ENCODE assay signal across 8 cellular contexts in genomic region chr1:204647114-204647804, GRCh38. TPM values are rescaled to one million over a fixed set of nuclear protein-coding genes. Genes with fewer than 3 reads are reported as not detected.
DNase-seq lines count a peak whose midpoint lies in the region; ATAC-seq and TF ChIP-seq lines count a peak whose summit lies in the region.

No MANE protein-coding gene starts in this region.

- no peaks in the 10 kb centered on the region for H3K9me3 ChIP-seq in SJCRH30 (replicated peaks)

- H3K27ac ChIP-seq in SJCRH30 = no peak overlapping the region

- H3K4me1 Mint-ChIP-seq in immature natural killer cell = peaks cover 0 to 4% of the 10 kb centered on the region in 2 donors

- H3K27ac Mint-ChIP-seq in immature natural killer cell = peak overlapping the region in 1 of 6 donors; percentile 3

- H3K27me3 ChIP-seq in H7 (ENCODE audit: control insufficient read depth, insufficient read depth, low read length) (peaks cover 1% of the 10 kb centered on the region), SJCRH30 (peaks cover 16% of the 10 kb centered on the region)

- H3K36me3 Mint-ChIP-seq in immature natural killer cell = no peaks in the 10 kb centered on the region

- H3K27me3 Mint-ChIP-seq in immature natural killer cell (ENCODE audit: low read depth in 3 of 3) = peaks cover 0 to 5% (median 0%) of the 10 kb centered on the region in 3 donors

- H3K4me3 ChIP-seq in H7 (ENCODE audit: insufficient read depth, low read depth, low read length) (no peak overlapping the region), SJCRH30 (no peak overlapping the region), fibroblast of the aortic adventitia (ENCODE audit: low read depth, low read length) (no peak overlapping the region)

- H3K36me3 ChIP-seq in H7 (replicated peaks; ENCODE audit: control insufficient read depth, insufficient read depth, low read length) = no peaks in the 10 kb centered on the region
- H3K36me3 ChIP-seq in SJCRH30 = no peaks in the 10 kb centered on the region

- H3K9me3 Mint-ChIP-seq in immature natural killer cell = no peaks in the 10 kb centered on the region

- no peaks in the 10 kb centered on the region for H3K4me1 ChIP-seq in SJCRH30

- ATAC-seq in stimulated activated naive CD8-positive, alpha-beta T cell treated with anti-CD3 and anti-CD28 coated beads, Interleukin-15, Interleukin-2, amounts not matched to agents 100 U/mL and 50 U/mL, for 24 hours = no peak
- no peak for ATAC-seq in HG02884 (IDR thresholded peaks at IDR 0.05; ENCODE audit: unreplicated experiment)
- no peak for ATAC-seq in GM21515 (IDR thresholded peaks at IDR 0.05; ENCODE audit: unreplicated experiment)

- DNase-seq in DMS153 (lab: John Stamatoyannopoulos, UW) (peak; percentile 70), H7 (peak; percentile 78), SJCRH30 (peak; percentile 39 to 53), fibroblast of the aortic adventitia (ENCODE audit: low read depth) (peak; percentile 81), immature natural killer cell (no peak)
- peak; percentile 12 for DNase-seq in stimulated activated naive CD8-positive, alpha-beta T cell treated with anti-CD3 and anti-CD28 coated beads, Interleukin-15, Interleukin-2, amounts not matched to agents 100 U/mL and 50 U/mL, for 24 hours

- no peak overlapping the region for H3K4me3 Mint-ChIP-seq in immature natural killer cell

- TF ChIP-seq CTCF in fibroblast of the aortic adventitia (IDR thresholded peaks at IDR 0.05; ENCODE audit: insufficient read depth, low read length) = no peak

RNA-seq across cellular contexts. Expression of gene LRRN2, which starts 38.3 kb away (rescaled TPM):
- total RNA-seq in H7 (2014; rRNA removed; shearing (Covaris generic)) = 10.9 and 20.6 TPM in 2 replicates
- total RNA-seq in SJCRH30 (2014; rRNA removed; shearing (Covaris generic)) = not detected in 2 replicates
- total RNA-seq in fibroblast of the aortic adventitia (ENCODE audit: low replicate concordance) = 1.4 TPM in 1 of 2 replicates, not detected in the other
- polyA plus RNA-seq in immature natural killer cell = not detected

Comparison
In these comparisons a context has a peak if more than half of its experiments do, and no peak if none do; other contexts are left out.
1. DNase-seq: peak in DMS153 (single experiment), H7 (single experiment), SJCRH30 (2 of 2), fibroblast of the aortic adventitia (single experiment) and stimulated activated naive CD8-positive, alpha-beta T cell treated with anti-CD3 and anti-CD28 coated beads, Interleukin-15, Interleukin-2, amounts not matched to agents 100 U/mL and 50 U/mL, for 24 hours (single experiment); none in immature natural killer cell (0 of 3).